Comparison of ENCODE assay signal across 8 cellular contexts in the genomic region with DNA sequence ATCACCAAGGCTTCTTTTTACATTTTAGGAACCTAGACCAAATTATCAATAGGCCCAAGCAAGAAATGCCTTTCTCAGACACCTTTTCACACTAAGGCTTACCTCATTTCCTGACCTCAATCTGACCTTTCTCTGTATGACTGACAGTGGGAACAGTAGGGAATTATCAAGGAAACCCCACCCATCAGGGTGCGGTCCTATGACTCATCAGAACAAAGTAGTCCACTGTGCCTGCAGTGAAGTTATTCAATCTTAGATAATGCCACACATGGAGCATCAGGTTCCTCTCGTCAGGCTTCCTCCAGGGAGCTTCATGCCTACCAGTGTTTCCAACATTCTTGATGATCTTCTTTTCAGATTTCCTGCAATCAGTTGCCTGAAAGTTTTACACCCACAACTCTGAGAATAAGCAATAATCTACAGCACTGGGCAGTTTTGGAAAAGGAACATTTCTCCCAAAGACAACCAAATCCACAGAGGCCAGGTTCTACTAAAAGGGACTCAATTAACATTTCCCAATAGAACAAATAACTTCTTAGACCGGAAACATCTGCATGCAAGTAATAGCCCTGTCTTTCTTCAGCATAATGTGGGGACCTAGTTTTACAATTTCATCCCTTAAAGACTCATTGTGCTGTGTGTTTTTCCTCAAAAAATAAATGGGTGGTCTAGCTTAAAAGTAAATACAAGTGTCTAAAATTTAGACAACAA. TPM values are rescaled to one million over a fixed set of nuclear protein-coding genes. Genes with fewer than 3 reads are reported as not detected.
DNase-seq lines count a peak whose midpoint lies in the region; ATAC-seq and TF ChIP-seq lines count a peak whose summit lies in the region.

No MANE protein-coding gene starts in this region.

- H3K9me3 ChIP-seq in PC-3 (ENCODE audit: low read length): no peaks in the 10 kb centered on the region
- no peaks in the 10 kb centered on the region for H3K9me3 ChIP-seq in OCI-LY7 (ENCODE audit: low read length)

- no peaks in the 10 kb centered on the region for H4K20me1 ChIP-seq in PC-3 (ENCODE audit: low read length)
- H4K20me1 ChIP-seq in OCI-LY7 (ENCODE audit: insufficient read depth, low read length): no peaks in the 10 kb centered on the region

- TF ChIP-seq CTCF in PC-3 (conservative IDR thresholded peaks at IDR 0.05; ENCODE audit: low read depth, low read length): no peak
- TF ChIP-seq CTCF in OCI-LY7 (conservative IDR thresholded peaks at IDR 0.05; ENCODE audit: low read length): no peak

- H3K27ac Mint-ChIP-seq in activated naive CD4-positive, alpha-beta T cell treated with anti-CD3 and anti-CD28 coated beads, Interleukin-2, amount 10 ng/mL, durations not matched to agents 7 days and 5 days: no peak overlapping the region

- H3K4me1 ChIP-seq in PC-3 (ENCODE audit: insufficient read depth, low read length): peaks cover 35% of the 10 kb centered on the region
- no peaks in the 10 kb centered on the region for H3K4me1 ChIP-seq in OCI-LY7 (ENCODE audit: insufficient read depth, low read length, poor library complexity, severe bottlenecking)

- TSS peak; percentile 99 for BruUV-seq in PC-3 (replicated peaks; lab: Mats Ljungman, UMichigan)
- BruUV-seq in OCI-LY7 (replicated peaks; lab: Mats Ljungman, UMichigan): no TSS peak

- peak; percentile 82 for ATAC-seq in HG02840 (IDR thresholded peaks at IDR 0.05; ENCODE audit: low FRiP score, unreplicated experiment)
- ATAC-seq in PC-3: peak; percentile 91

- CTCF ChIA-PET in activated naive CD4-positive, alpha-beta T cell treated with anti-CD3 and anti-CD28 coated beads, Interleukin-2, amount 10 ng/mL, durations not matched to agents 7 days and 5 days (lab: Charles Lee): no interaction called here
- CTCF ChIA-PET in PC-3 (lab: Charles Lee) (no interaction called here), OCI-LY7 (lab: Charles Lee; ENCODE audit: unreplicated experiment) (no interaction called here)

- peak overlapping the region; percentile 96 for H3K27ac ChIP-seq in PC-3 (ENCODE audit: low read length)
- no peak overlapping the region for H3K27ac ChIP-seq in OCI-LY7 (ENCODE audit: low read depth, low read length, poor library complexity, severe bottlenecking)

- H3K4me3 ChIP-seq in PC-3 (ENCODE audit: low read length): peak overlapping the region; percentile 16; the same call in 1 of the 2 replicates
- H3K4me3 ChIP-seq in OCI-LY7 (ENCODE audit: low read depth, low read length, poor library complexity, severe bottlenecking): no peak overlapping the region

- POLR2A ChIA-PET in PC-3 (lab: Charles Lee; ENCODE audit: unreplicated experiment): interaction anchor here (0.8 kb wide), 1 partner anchor 35 kb away, joined by 4 read pairs; no protein-coding TSS in a partner anchor
- POLR2A ChIA-PET in OCI-LY7 (lab: Charles Lee): no interaction called here

- H3K4me3 Mint-ChIP-seq in activated naive CD4-positive, alpha-beta T cell treated with anti-CD3 and anti-CD28 coated beads, Interleukin-2, amount 10 ng/mL, durations not matched to agents 7 days and 5 days: no peak overlapping the region

- H3K9ac ChIP-seq in PC-3 (ENCODE audit: low read length): peak overlapping the region; percentile 82

- peak overlapping the region; percentile 68 for H3K4me2 ChIP-seq in PC-3 (ENCODE audit: low read length)
- H3K4me2 ChIP-seq in OCI-LY7 (ENCODE audit: low read length): no peak overlapping the region

- H3K36me3 ChIP-seq in PC-3 (ENCODE audit: low read depth, low read length) (no peaks in the 10 kb centered on the region), OCI-LY7 (ENCODE audit: insufficient read depth, low read length) (no peaks in the 10 kb centered on the region)

- H3K9me2 ChIP-seq in PC-3 (replicated peaks; ENCODE audit: low read length) (no peaks in the 10 kb centered on the region), OCI-LY7 (ENCODE audit: insufficient read depth, low read length) (no peaks in the 10 kb centered on the region)

- H3K27me3 Mint-ChIP-seq in activated naive CD4-positive, alpha-beta T cell treated with anti-CD3 and anti-CD28 coated beads, Interleukin-2, amount 10 ng/mL, durations not matched to agents 7 days and 5 days: no peaks in the 10 kb centered on the region

- H3F3A ChIP-seq in PC-3 (ENCODE audit: low read length, unreplicated experiment): no peaks in the 10 kb centered on the region

- H3K36me3 Mint-ChIP-seq in activated naive CD4-positive, alpha-beta T cell treated with anti-CD3 and anti-CD28 coated beads, Interleukin-2, amount 10 ng/mL, durations not matched to agents 7 days and 5 days: no peaks in the 10 kb centered on the region

- no peaks in the 10 kb centered on the region for H3K9me3 Mint-ChIP-seq in activated naive CD4-positive, alpha-beta T cell treated with anti-CD3 and anti-CD28 coated beads, Interleukin-2, amount 10 ng/mL, durations not matched to agents 7 days and 5 days

- intact Hi-C loops in PC-3 (cut with micrococcal nuclease) (loop anchor here (2.0 kb wide), 1 partner anchor 36 kb away; a partner anchor contains a TSS), head of caudate nucleus (cut with DNase I) (no loop called here), OCI-LY7 (cut with micrococcal nuclease; ENCODE audit: unreplicated experiment) (no loop called here)

- H2AFZ ChIP-seq in PC-3 (ENCODE audit: low read length): no peak overlapping the region
- no peak overlapping the region for H2AFZ ChIP-seq in OCI-LY7 (ENCODE audit: low read length)

- peak; percentile 14 for DNase-seq in activated naive CD4-positive, alpha-beta T cell treated with Interleukin-2 at 50 U/mL for 16 hours
- DNase-seq in activated naive CD4-positive, alpha-beta T cell treated with anti-CD3 and anti-CD28 coated beads, Interleukin-2, amount 10 ng/mL, durations not matched to agents 7 days and 5 days: no peak
- DNase-seq in PC-3: peak; percentile 98
- DNase-seq in head of caudate nucleus: peak in 34 of 42 donors; percentile 13 to 74 (median 51)
- no peak for DNase-seq in AG08395 (ENCODE audit: low spot score)
- no peak for DNase-seq in NAMALWA (ENCODE audit: low spot score)
- DNase-seq in OCI-LY7 (ENCODE audit: low spot score): no peak

- H3K79me2 ChIP-seq in PC-3 (ENCODE audit: low read length) (no peaks in the 10 kb centered on the region), OCI-LY7 (ENCODE audit: insufficient read depth, low read depth, low read length) (no peaks in the 10 kb centered on the region)

- H3K4me1 Mint-ChIP-seq in activated naive CD4-positive, alpha-beta T cell treated with anti-CD3 and anti-CD28 coated beads, Interleukin-2, amount 10 ng/mL, durations not matched to agents 7 days and 5 days: peaks cover 9% of the 10 kb centered on the region

- no peaks in the 10 kb centered on the region for H3K27me3 ChIP-seq in PC-3 (ENCODE audit: low read length)

RNA-seq across cellular contexts. Expression of a gene that starts 35.9 kb away (rescaled TPM):
- total RNA-seq in PC-3 (2014; rRNA removed): 10.7 and 17.5 TPM in 2 replicates
- total RNA-seq in OCI-LY7 (2014; rRNA removed; shearing (Covaris generic)): 8.1 and 8.4 TPM in 2 replicates
- 5.6 and 6.2 TPM in 2 replicates for total RNA-seq in OCI-LY7 (2022)

Comparison
In these comparisons a context has a peak if more than half of its experiments do, and no peak if none do; other contexts are left out.
1. DNase-seq: peak in activated naive CD4-positive, alpha-beta T cell treated with Interleukin-2 at 50 U/mL for 16 hours (single experiment), PC-3 (single experiment) and head of caudate nucleus (34 of 42); none in activated naive CD4-positive, alpha-beta T cell treated with anti-CD3 and anti-CD28 coated beads, Interleukin-2, amount 10 ng/mL, durations not matched to agents 7 days and 5 days (single experiment), AG08395 (single experiment), NAMALWA (single experiment) and OCI-LY7 (single experiment).